ENCODE assay signal across 1 cellular context in genomic region chr13:108987945-108988344, GRCh38.
TF ChIP-seq lines count a peak whose summit lies in the region.

No MANE protein-coding gene starts in this region.

TF ChIP-seq in GM23338, 12 proteins besides CTCF, POLR2A, EP300 and RAD21 (continued from another document):
- TF ChIP-seq ZNF462 (CRISPR knock-in tag; IDR thresholded peaks at IDR 0.05): no peak
- TF ChIP-seq ZNF331 (CRISPR knock-in tag; IDR thresholded peaks at IDR 0.05; ENCODE audit: low read depth): no peak
- TF ChIP-seq JUNB (IDR thresholded peaks at IDR 0.05; ENCODE audit: unreplicated experiment): no peak
- TF ChIP-seq ZNF114 (CRISPR knock-in tag; IDR thresholded peaks at IDR 0.05): no peak
- TF ChIP-seq ETS1 (IDR thresholded peaks at IDR 0.05): no peak
- no peak for TF ChIP-seq POLR2AphosphoS5 (IDR thresholded peaks at IDR 0.05; ENCODE audit: low read depth)
TF ChIP-seq in GM23338: peak in this region for 0.
